10 cellular contexts compared by ENCODE assay signal in the genomic region with DNA sequence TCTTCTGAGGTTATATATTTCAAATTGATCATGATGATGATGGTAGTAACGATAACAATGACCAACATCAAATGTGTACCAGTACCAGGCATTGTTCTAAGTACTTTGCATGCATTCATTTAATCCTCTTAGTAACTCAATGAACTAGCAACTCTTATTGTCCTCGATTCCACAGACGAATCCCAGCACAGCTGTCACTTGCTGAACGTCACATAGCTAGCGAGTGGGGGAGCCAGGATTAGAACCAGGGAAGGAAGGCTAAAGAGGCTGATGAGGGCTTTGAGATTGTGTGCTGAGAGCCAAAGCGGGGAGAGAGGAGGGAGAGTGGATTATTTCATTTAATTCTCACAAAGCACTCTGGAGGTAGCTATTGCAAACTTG.
"Had no signal": no experiment of that assay in that cellular context is flagged by ENCODE, and none has a peak within 500 bp of the region (broad histone marks: within the 10 kb centered on the region; RNA-seq: fewer than 3 reads in every experiment).

No MANE protein-coding gene starts in this region.

- H3K4me1 ChIP-seq: uterus had no signal

- H3K4me3 ChIP-seq: lung, uterus had no signal

- H3K27ac ChIP-seq: epithelial cell of prostate, stomach, uterus, VCaP had no signal

- H3K27me3 ChIP-seq: gastrocnemius medialis, uterus had no signal

- H3K9me3 ChIP-seq: gastrocnemius medialis, stomach, uterus had no signal

- H3K36me3 ChIP-seq: uterus had no signal

- DNase-seq: activated naive CD4-positive, alpha-beta T cell treated with Interleukin-2 at 50 U/mL for 16 hours; effector memory CD8-positive, alpha-beta T cell; naive thymus-derived CD8-positive, alpha-beta T cell; T-helper 1 cell had no signal
